In the genomic region with DNA sequence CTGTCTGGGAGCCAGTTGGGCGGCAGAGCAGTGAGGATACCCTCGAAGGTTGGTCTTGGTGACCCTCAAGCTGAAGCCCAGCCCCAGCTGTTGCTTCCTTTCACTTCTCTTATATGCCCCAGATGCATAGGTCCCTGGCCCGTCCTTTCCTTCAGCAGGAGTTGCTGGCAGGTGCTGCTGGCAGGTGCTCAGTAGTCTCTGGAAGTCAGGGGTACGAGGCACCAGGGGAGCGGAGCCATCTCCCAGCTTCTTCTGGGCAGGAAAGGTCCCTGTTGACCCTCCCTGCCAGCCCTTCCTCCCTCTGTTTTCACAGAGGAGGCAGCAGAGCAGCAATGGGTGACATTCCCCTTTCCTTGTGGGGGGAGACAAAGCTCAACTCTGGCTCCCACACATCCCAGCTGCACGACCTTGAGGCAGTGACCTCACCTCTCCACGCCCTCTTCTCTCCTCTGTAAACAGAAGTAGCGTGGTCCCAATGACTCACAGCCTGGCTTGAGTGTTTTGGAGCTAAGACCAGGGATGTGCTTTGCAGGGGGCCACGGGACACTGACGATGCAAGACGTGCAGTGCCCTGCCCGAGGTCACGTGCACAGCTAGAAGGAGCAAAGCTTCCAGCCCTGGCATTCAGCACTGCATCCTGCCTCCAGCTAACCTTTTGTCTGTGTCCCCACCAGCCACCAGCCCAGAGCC, we compare ENCODE assay signal across 1 cellular context.
TF ChIP-seq lines count a peak whose summit lies in the region.

No MANE protein-coding gene starts in this region.

TF ChIP-seq in HEK293, 187 proteins besides CTCF, POLR2A, EP300 and RAD21 (continued from another document and continues in another):
- TF ChIP-seq, protein P1, sequence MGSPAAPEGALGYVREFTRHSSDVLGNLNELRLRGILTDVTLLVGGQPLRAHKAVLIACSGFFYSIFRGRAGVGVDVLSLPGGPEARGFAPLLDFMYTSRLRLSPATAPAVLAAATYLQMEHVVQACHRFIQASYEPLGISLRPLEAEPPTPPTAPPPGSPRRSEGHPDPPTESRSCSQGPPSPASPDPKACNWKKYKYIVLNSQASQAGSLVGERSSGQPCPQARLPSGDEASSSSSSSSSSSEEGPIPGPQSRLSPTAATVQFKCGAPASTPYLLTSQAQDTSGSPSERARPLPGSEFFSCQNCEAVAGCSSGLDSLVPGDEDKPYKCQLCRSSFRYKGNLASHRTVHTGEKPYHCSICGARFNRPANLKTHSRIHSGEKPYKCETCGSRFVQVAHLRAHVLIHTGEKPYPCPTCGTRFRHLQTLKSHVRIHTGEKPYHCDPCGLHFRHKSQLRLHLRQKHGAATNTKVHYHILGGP (tag by site-specific recombination; IDR thresholded peaks at IDR 0.05), result no peak
- TF ChIP-seq GFI1B (tag by site-specific recombination; IDR thresholded peaks at IDR 0.05) (no peak), ZNF629 (tag by site-specific recombination; IDR thresholded peaks at IDR 0.05) (peak; percentile 93), ZNF202 (tag by site-specific recombination; IDR thresholded peaks at IDR 0.05; ENCODE audit: borderline replicate concordance) (no peak), YY1 (tag by site-specific recombination; IDR thresholded peaks at IDR 0.05) (no peak), IKZF3 (tag by site-specific recombination; IDR thresholded peaks at IDR 0.05) (peak; percentile 75), SP7 (tag by site-specific recombination; IDR thresholded peaks at IDR 0.05) (peak; percentile 97), ZNF394 (tag by site-specific recombination; IDR thresholded peaks at IDR 0.05; ENCODE audit: borderline replicate concordance) (peak; percentile 79), ZSCAN16 (tag by site-specific recombination; IDR thresholded peaks at IDR 0.05) (no peak), ZNF660 (tag by site-specific recombination; IDR thresholded peaks at IDR 0.05) (peak; percentile 31; the same call in 1 of the 2 replicates), ZFP69B (tag by site-specific recombination; IDR thresholded peaks at IDR 0.05) (peak; percentile 27; the same call in 1 of the 2 replicates), ZNF433 (tag by site-specific recombination; IDR thresholded peaks at IDR 0.05; ENCODE audit: low read depth) (no peak), ZNF324 (tag by site-specific recombination; IDR thresholded peaks at IDR 0.05) (no peak), SP2 (tag by site-specific recombination; IDR thresholded peaks at IDR 0.05) (peak; percentile 24; the same call in 1 of the 2 replicates), GLIS2 (tag by site-specific recombination; IDR thresholded peaks at IDR 0.05) (peak; percentile 79), ZNF501 (tag by site-specific recombination; IDR thresholded peaks at IDR 0.05) (no peak), KLF9 (tag by site-specific recombination; IDR thresholded peaks at IDR 0.05; ENCODE audit: low read depth) (peak; percentile 90), KLF1 (tag by site-specific recombination; IDR thresholded peaks at IDR 0.05) (peak; percentile 87), BCL11A (tag by site-specific recombination; IDR thresholded peaks at IDR 0.05; ENCODE audit: low read depth) (peak; percentile 57; the same call in 1 of the 2 replicates), MYNN (tag by site-specific recombination; IDR thresholded peaks at IDR 0.05; ENCODE audit: borderline replicate concordance) (no peak), ZFHX2 (tag by site-specific recombination; conservative IDR thresholded peaks at IDR 0.05) (peak; percentile 94), ZNF624 (tag by site-specific recombination; IDR thresholded peaks at IDR 0.05) (no peak), EGR2 (tag by site-specific recombination; IDR thresholded peaks at IDR 0.05; ENCODE audit: low read depth) (peak; percentile 92), YY2 (tag by site-specific recombination; IDR thresholded peaks at IDR 0.05) (no peak), SCRT1 (tag by site-specific recombination; IDR thresholded peaks at IDR 0.05; ENCODE audit: borderline replicate concordance) (no peak), ZNF133 (tag by site-specific recombination; IDR thresholded peaks at IDR 0.05) (no peak), ZNF335 (tag by site-specific recombination; conservative IDR thresholded peaks at IDR 0.05) (no peak), ZEB2 (tag by site-specific recombination; IDR thresholded peaks at IDR 0.05) (peak; percentile 93), ZBTB21 (tag by site-specific recombination; IDR thresholded peaks at IDR 0.05) (peak; percentile 87), SP3 (tag by site-specific recombination; IDR thresholded peaks at IDR 0.05) (peak; percentile 54), ZXDB (tag by site-specific recombination; IDR thresholded peaks at IDR 0.05) (peak; percentile 17; the same call in 1 of the 2 replicates), ZFP3 (tag by site-specific recombination; IDR thresholded peaks at IDR 0.05; ENCODE audit: low read depth) (no peak), ZNF768 (tag by site-specific recombination; IDR thresholded peaks at IDR 0.05) (no peak), ZNF426 (tag by site-specific recombination; IDR thresholded peaks at IDR 0.05) (no peak), ZNF311 (tag by site-specific recombination; IDR thresholded peaks at IDR 0.05; ENCODE audit: borderline replicate concordance) (no peak)
- TF ChIP-seq, protein P2, sequence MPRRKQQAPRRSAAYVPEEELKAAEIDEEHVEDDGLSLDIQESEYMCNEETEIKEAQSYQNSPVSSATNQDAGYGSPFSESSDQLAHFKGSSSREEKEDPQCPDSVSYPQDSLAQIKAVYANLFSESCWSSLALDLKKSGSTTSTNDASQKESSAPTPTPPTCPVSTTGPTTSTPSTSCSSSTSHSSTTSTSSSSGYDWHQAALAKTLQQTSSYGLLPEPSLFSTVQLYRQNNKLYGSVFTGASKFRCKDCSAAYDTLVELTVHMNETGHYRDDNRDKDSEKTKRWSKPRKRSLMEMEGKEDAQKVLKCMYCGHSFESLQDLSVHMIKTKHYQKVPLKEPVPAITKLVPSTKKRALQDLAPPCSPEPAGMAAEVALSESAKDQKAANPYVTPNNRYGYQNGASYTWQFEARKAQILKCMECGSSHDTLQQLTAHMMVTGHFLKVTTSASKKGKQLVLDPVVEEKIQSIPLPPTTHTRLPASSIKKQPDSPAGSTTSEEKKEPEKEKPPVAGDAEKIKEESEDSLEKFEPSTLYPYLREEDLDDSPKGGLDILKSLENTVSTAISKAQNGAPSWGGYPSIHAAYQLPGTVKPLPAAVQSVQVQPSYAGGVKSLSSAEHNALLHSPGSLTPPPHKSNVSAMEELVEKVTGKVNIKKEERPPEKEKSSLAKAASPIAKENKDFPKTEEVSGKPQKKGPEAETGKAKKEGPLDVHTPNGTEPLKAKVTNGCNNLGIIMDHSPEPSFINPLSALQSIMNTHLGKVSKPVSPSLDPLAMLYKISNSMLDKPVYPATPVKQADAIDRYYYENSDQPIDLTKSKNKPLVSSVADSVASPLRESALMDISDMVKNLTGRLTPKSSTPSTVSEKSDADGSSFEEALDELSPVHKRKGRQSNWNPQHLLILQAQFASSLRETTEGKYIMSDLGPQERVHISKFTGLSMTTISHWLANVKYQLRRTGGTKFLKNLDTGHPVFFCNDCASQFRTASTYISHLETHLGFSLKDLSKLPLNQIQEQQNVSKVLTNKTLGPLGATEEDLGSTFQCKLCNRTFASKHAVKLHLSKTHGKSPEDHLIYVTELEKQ (tag by site-specific recombination; IDR thresholded peaks at IDR 0.05; ENCODE audit: borderline replicate concordance), result peak; percentile 75; the same call in 1 of the 2 replicates
- TF ChIP-seq, protein P3, sequence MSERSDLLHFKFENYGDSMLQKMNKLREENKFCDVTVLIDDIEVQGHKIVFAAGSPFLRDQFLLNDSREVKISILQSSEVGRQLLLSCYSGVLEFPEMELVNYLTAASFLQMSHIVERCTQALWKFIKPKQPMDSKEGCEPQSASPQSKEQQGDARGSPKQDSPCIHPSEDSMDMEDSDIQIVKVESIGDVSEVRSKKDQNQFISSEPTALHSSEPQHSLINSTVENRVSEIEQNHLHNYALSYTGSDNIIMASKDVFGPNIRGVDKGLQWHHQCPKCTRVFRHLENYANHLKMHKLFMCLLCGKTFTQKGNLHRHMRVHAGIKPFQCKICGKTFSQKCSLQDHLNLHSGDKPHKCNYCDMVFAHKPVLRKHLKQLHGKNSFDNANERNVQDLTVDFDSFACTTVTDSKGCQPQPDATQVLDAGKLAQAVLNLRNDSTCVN (tag by site-specific recombination; optimal IDR thresholded peaks at IDR 0.05), result peak; percentile 49
- TF ChIP-seq, protein P4, sequence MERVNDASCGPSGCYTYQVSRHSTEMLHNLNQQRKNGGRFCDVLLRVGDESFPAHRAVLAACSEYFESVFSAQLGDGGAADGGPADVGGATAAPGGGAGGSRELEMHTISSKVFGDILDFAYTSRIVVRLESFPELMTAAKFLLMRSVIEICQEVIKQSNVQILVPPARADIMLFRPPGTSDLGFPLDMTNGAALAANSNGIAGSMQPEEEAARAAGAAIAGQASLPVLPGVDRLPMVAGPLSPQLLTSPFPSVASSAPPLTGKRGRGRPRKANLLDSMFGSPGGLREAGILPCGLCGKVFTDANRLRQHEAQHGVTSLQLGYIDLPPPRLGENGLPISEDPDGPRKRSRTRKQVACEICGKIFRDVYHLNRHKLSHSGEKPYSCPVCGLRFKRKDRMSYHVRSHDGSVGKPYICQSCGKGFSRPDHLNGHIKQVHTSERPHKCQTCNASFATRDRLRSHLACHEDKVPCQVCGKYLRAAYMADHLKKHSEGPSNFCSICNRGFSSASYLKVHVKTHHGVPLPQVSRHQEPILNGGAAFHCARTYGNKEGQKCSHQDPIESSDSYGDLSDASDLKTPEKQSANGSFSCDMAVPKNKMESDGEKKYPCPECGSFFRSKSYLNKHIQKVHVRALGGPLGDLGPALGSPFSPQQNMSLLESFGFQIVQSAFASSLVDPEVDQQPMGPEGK (tag by site-specific recombination; IDR thresholded peaks at IDR 0.05), result peak; percentile 93
- TF ChIP-seq, protein P5, sequence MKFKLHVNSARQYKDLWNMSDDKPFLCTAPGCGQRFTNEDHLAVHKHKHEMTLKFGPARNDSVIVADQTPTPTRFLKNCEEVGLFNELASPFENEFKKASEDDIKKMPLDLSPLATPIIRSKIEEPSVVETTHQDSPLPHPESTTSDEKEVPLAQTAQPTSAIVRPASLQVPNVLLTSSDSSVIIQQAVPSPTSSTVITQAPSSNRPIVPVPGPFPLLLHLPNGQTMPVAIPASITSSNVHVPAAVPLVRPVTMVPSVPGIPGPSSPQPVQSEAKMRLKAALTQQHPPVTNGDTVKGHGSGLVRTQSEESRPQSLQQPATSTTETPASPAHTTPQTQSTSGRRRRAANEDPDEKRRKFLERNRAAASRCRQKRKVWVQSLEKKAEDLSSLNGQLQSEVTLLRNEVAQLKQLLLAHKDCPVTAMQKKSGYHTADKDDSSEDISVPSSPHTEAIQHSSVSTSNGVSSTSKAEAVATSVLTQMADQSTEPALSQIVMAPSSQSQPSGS (tag by site-specific recombination; IDR thresholded peaks at IDR 0.05; ENCODE audit: low read depth), result peak; percentile 66
- TF ChIP-seq, protein P6, sequence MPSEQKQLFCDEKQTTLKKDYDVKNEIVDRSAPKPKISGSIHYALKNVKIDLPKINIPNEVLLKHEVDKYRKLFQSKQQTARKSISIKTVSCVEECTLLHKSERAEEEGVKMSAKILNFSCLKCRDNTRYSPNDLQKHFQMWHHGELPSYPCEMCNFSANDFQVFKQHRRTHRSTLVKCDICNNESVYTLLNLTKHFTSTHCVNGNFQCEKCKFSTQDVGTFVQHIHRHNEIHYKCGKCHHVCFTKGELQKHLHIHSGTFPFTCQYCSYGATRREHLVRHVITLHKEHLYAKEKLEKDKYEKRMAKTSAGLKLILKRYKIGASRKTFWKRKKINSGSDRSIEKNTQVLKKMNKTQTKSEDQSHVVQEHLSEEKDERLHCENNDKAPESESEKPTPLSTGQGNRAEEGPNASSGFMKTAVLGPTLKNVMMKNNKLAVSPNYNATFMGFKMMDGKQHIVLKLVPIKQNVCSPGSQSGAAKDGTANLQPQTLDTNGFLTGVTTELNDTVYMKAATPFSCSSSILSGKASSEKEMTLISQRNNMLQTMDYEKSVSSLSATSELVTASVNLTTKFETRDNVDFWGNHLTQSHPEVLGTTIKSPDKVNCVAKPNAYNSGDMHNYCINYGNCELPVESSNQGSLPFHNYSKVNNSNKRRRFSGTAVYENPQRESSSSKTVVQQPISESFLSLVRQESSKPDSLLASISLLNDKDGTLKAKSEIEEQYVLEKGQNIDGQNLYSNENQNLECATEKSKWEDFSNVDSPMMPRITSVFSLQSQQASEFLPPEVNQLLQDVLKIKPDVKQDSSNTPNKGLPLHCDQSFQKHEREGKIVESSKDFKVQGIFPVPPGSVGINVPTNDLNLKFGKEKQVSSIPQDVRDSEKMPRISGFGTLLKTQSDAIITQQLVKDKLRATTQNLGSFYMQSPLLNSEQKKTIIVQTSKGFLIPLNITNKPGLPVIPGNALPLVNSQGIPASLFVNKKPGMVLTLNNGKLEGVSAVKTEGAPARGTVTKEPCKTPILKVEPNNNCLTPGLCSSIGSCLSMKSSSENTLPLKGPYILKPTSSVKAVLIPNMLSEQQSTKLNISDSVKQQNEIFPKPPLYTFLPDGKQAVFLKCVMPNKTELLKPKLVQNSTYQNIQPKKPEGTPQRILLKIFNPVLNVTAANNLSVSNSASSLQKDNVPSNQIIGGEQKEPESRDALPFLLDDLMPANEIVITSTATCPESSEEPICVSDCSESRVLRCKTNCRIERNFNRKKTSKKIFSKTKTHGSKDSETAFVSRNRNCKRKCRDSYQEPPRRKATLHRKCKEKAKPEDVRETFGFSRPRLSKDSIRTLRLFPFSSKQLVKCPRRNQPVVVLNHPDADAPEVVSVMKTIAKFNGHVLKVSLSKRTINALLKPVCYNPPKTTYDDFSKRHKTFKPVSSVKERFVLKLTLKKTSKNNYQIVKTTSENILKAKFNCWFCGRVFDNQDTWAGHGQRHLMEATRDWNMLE (tag by site-specific recombination; conservative IDR thresholded peaks at IDR 0.05; ENCODE audit: low read depth), result no peak
- TF ChIP-seq, protein P7, sequence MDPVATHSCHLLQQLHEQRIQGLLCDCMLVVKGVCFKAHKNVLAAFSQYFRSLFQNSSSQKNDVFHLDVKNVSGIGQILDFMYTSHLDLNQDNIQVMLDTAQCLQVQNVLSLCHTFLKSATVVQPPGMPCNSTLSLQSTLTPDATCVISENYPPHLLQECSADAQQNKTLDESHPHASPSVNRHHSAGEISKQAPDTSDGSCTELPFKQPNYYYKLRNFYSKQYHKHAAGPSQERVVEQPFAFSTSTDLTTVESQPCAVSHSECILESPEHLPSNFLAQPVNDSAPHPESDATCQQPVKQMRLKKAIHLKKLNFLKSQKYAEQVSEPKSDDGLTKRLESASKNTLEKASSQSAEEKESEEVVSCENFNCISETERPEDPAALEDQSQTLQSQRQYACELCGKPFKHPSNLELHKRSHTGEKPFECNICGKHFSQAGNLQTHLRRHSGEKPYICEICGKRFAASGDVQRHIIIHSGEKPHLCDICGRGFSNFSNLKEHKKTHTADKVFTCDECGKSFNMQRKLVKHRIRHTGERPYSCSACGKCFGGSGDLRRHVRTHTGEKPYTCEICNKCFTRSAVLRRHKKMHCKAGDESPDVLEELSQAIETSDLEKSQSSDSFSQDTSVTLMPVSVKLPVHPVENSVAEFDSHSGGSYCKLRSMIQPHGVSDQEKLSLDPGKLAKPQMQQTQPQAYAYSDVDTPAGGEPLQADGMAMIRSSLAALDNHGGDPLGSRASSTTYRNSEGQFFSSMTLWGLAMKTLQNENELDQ (tag by site-specific recombination; IDR thresholded peaks at IDR 0.05; ENCODE audit: low read depth), result no peak
- TF ChIP-seq, protein P8, sequence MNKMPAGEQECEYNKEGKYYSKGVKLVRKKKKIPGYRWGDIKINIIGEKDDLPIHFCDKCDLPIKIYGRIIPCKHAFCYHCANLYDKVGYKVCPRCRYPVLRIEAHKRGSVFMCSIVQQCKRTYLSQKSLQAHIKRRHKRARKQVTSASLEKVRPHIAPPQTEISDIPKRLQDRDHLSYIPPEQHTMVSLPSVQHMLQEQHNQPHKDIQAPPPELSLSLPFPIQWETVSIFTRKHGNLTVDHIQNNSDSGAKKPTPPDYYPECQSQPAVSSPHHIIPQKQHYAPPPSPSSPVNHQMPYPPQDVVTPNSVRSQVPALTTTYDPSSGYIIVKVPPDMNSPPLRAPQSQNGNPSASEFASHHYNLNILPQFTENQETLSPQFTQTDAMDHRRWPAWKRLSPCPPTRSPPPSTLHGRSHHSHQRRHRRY (tag by site-specific recombination; IDR thresholded peaks at IDR 0.05), result no peak
